10 cellular contexts compared by ENCODE assay signal in the genomic region with DNA sequence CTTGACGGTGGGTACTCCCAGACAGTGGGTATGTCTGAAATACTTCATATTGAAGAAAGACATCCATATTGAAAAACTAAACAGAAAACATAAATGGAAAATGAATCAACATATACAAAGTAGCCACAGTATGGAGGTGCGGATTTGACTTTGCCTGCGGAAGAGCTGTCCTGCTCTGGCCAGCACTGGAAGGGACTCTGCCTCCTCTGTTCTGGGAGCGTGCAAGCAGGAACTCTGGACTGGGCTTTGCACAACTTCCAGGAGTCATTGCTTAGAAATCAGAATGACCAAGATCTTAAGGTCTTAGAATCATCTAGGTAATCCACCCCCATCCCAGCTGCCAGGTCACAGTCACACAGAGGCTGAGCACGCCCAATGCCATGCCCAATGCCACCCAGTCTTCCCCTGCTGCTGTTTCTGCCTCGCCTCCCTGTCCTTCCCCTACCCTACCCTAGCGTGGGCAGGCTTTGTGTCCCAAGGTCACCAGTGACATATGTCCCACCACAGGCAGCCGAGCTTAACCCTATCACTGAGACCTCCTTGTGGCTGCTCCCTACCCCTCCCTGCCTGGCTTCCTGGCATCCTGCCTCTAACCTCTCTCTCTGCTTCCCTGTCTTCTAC. TPM values are rescaled to one million over a fixed set of nuclear protein-coding genes. Genes with fewer than 3 reads are reported as not detected.
DNase-seq lines count a peak whose midpoint lies in the region; ATAC-seq and TF ChIP-seq lines count a peak whose summit lies in the region.
"Had no signal": no experiment of that assay in that cellular context is flagged by ENCODE, and none has a peak within 500 bp of the region (broad histone marks: within the 10 kb centered on the region; RNA-seq: fewer than 3 reads in every experiment).

No MANE protein-coding gene starts in this region.

- CTCF ChIA-PET in SK-N-SH (lab: Yijun Ruan, JAX) = interaction anchor here (0.6 to 4.8 kb wide), 45 partner anchors 9 to 634 kb away, joined by 3 to 85 read pairs (median 5); partner anchors contain the start of genes CDC25A and MAP4

- no peak for ATAC-seq in HG03139 (IDR thresholded peaks at IDR 0.05; ENCODE audit: unreplicated experiment)

- H3K4ac ChIP-seq in neuronal stem cell (ENCODE audit: low read length) = no peak overlapping the region

- H4K20me1 ChIP-seq in BLaER1 (no peaks in the 10 kb centered on the region), SK-N-SH (ENCODE audit: insufficient read depth) (no peaks in the 10 kb centered on the region), fibroblast of lung (ENCODE audit: control insufficient read depth, extremely low read depth, insufficient read depth, low read length) (no peaks in the 10 kb centered on the region)

- no peaks in the 10 kb centered on the region for H3K79me1 ChIP-seq in neuronal stem cell (ENCODE audit: low read depth, low read length)

- no peak overlapping the region for H3K14ac ChIP-seq in neuronal stem cell (ENCODE audit: low read length)

- no peak overlapping the region for H3K4me3 ChIP-seq in BLaER1
- peak overlapping the region in 1 of 2 experiments; percentile 47; a peak in 1 of 4 replicates for H3K4me3 ChIP-seq in SK-N-SH (ENCODE audit: low read depth in 2 of 2, low read length in 1 of 2)
- no peak overlapping the region for H3K4me3 ChIP-seq in fibroblast of lung (replicated peaks in 1 of 4; ENCODE audit: control extremely low read depth in 1 of 4, insufficient read depth in 1 of 4, low read depth in 3 of 4, low read length in 4 of 4)
- H3K4me3 ChIP-seq in neuronal stem cell (ENCODE audit: low read length in 2 of 2) = no peak overlapping the region
- H3K4me3 ChIP-seq: lung, sigmoid colon had no signal

- H3K9me3 ChIP-seq in BLaER1 (no peaks in the 10 kb centered on the region), SK-N-SH (no peaks in the 10 kb centered on the region), fibroblast of lung (ENCODE audit: control insufficient read depth, insufficient read depth, low read depth, low read length) (no peaks in the 10 kb centered on the region), neuronal stem cell (replicated peaks in 1 of 2; ENCODE audit: control insufficient read depth in 2 of 2, insufficient read depth in 1 of 2, low read depth in 1 of 2, low read length in 2 of 2) (no peaks in the 10 kb centered on the region)
- H3K9me3 ChIP-seq: sigmoid colon had no signal

- peaks cover 14% of the 10 kb centered on the region for H3F3A ChIP-seq in SK-N-SH (replicated peaks; ENCODE audit: insufficient read depth)

- no peak overlapping the region for H3K27ac ChIP-seq in BLaER1
- no peak overlapping the region for H3K27ac ChIP-seq in SK-N-SH (ENCODE audit: low read depth in 2 of 2, low read length in 1 of 2)
- H3K27ac ChIP-seq in fibroblast of lung (ENCODE audit: insufficient read depth, low read length) = peak overlapping the region; percentile 74
- H3K27ac ChIP-seq in neuronal stem cell (replicated peaks; ENCODE audit: low read length) = no peak overlapping the region

- H2AK5ac ChIP-seq in neuronal stem cell (ENCODE audit: low read depth, low read length) = peak overlapping the region; percentile 2

- peaks cover 14% of the 10 kb centered on the region for H3K4me1 ChIP-seq in BLaER1
- peaks cover 0 to 5% of the 10 kb centered on the region in 2 experiments; a peak in 2 of 4 replicates for H3K4me1 ChIP-seq in SK-N-SH (ENCODE audit: control insufficient read depth in 1 of 2, insufficient read depth in 2 of 2, low read depth in 1 of 2, low read length in 1 of 2)
- H3K4me1 ChIP-seq in fibroblast of lung (ENCODE audit: control insufficient read depth, extremely low read depth, insufficient read depth, low read length) = peaks cover 20% of the 10 kb centered on the region
- H3K4me1 ChIP-seq in neuronal stem cell (ENCODE audit: control insufficient read depth in 2 of 2, insufficient read depth in 1 of 2, low read depth in 1 of 2, low read length in 2 of 2) = peaks cover 1 to 5% of the 10 kb centered on the region in 2 donors

- no peak for TF ChIP-seq EP300 in SK-N-SH (IDR thresholded peaks at IDR 0.05; ENCODE audit: borderline replicate concordance in 1 of 2, low read depth in 1 of 2, low read length in 1 of 2)

- no peak overlapping the region for H2BK5ac ChIP-seq in neuronal stem cell (ENCODE audit: low read length)

- H3K36me3 ChIP-seq in BLaER1 (peaks cover 11% of the 10 kb centered on the region), SK-N-SH (replicated peaks in 1 of 2; ENCODE audit: control insufficient read depth in 1 of 2, insufficient read depth in 2 of 2, low read length in 1 of 2) (no peaks in the 10 kb centered on the region), fibroblast of lung (ENCODE audit: control insufficient read depth, insufficient read depth, low read length) (no peaks in the 10 kb centered on the region), neuronal stem cell (replicated peaks in 1 of 2; ENCODE audit: control insufficient read depth in 2 of 2, insufficient read depth in 2 of 2, low read length in 2 of 2) (peaks cover 0 to 2% of the 10 kb centered on the region in 2 donors)
- H3K36me3 ChIP-seq: sigmoid colon had no signal

- POLR2A ChIA-PET in SK-N-SH (lab: Yijun Ruan, JAX) = interaction anchor here (0.9 to 1.5 kb wide), 3 partner anchors 62 to 326 kb away, joined by 3 to 5 read pairs (median 4); no protein-coding TSS in a partner anchor

- no peak for DNase-seq in SK-N-SH
- DNase-seq in fibroblast of lung (ENCODE audit: low read depth in 2 of 2) = no peak
- no peak for DNase-seq in neuronal stem cell (ENCODE audit: low spot score)
- DNase-seq in kidney tubule cell (ENCODE audit: low spot score) = no peak
- DNase-seq in NOMO-1 treated with DMSO at 0.1 percent for 48 hours (lab: John Stamatoyannopoulos, UW; ENCODE audit: unreplicated experiment) = no peak
- DNase-seq in SW480 (ENCODE audit: low spot score) = no peak

- peak overlapping the region; percentile 76 for H3K23ac ChIP-seq in neuronal stem cell (ENCODE audit: low read depth, low read length, poor library complexity)

- 0 out of 2 replicates have a peak overlapping the region, but pooled peaks have one; percentile 27 for H3K9ac ChIP-seq in BLaER1
- H3K9ac ChIP-seq in SK-N-SH = no peak overlapping the region
- no peak overlapping the region for H3K9ac ChIP-seq in fibroblast of lung (ENCODE audit: insufficient read depth, low read length)
- H3K9ac ChIP-seq in neuronal stem cell (ENCODE audit: low read depth, low read length, poor library complexity) = no peak overlapping the region

- no peak for TF ChIP-seq RAD21 in SK-N-SH (IDR thresholded peaks at IDR 0.05; ENCODE audit: low read length)

- H2BK120ac ChIP-seq in neuronal stem cell (ENCODE audit: low read depth, low read length) = no peak overlapping the region

- H2AFZ ChIP-seq in SK-N-SH (ENCODE audit: low read depth) = peak overlapping the region; percentile 17; the same call in 1 of the 2 replicates
- H2AFZ ChIP-seq in fibroblast of lung (ENCODE audit: low read length) = peak overlapping the region; percentile 11
- H2AFZ ChIP-seq in neuronal stem cell (ENCODE audit: low read length) = peak overlapping the region; percentile 91

- no peaks in the 10 kb centered on the region for H3K9me2 ChIP-seq in SK-N-SH

- 61% methylated on average over 8 of the region's 8 CpGs for WGBS in SK-N-SH (ENCODE audit: low lambda C conversion rate)
- WGBS in neuronal stem cell (ENCODE audit: extremely low coverage in 2 of 2, insufficient read length in 2 of 2, insufficient replicate concordance in 1 of 2), 2 donors = no CpG with 5 or more reads among the region's 8 CpGs

- TF ChIP-seq CTCF in SK-N-SH (IDR thresholded peaks at IDR 0.05) (no peak), fibroblast of lung (conservative IDR thresholded peaks at IDR 0.05 in 1 of 2, IDR thresholded peaks at IDR 0.05 in 1 of 2; ENCODE audit: low read depth in 1 of 2, low read length in 2 of 2) (no peak)

- H3K18ac ChIP-seq in neuronal stem cell (ENCODE audit: low read length) = no peak overlapping the region

- no peak overlapping the region for H4K8ac ChIP-seq in neuronal stem cell (ENCODE audit: low read depth, low read length)

- peak overlapping the region; percentile 4 for H2BK15ac ChIP-seq in neuronal stem cell (ENCODE audit: low read length)

- no peak overlapping the region for H2BK12ac ChIP-seq in neuronal stem cell (ENCODE audit: low read length)

- no peak overlapping the region for H4K91ac ChIP-seq in neuronal stem cell (ENCODE audit: low read depth, low read length, poor library complexity)

- H3K4me2 ChIP-seq in BLaER1 (no peak overlapping the region), SK-N-SH (no peak overlapping the region), fibroblast of lung (ENCODE audit: extremely low read depth, insufficient read depth, low read length) (peak overlapping the region; percentile 9), neuronal stem cell (ENCODE audit: insufficient read depth, low read length, poor library complexity, severe bottlenecking) (no peak overlapping the region)

- H3K27me3 ChIP-seq in BLaER1 (no peaks in the 10 kb centered on the region), SK-N-SH (ENCODE audit: insufficient read depth) (no peaks in the 10 kb centered on the region), fibroblast of lung (ENCODE audit: control insufficient read depth, insufficient read depth, low read length) (no peaks in the 10 kb centered on the region), neuronal stem cell (ENCODE audit: control insufficient read depth in 3 of 3, insufficient read depth in 3 of 3, low read depth in 1 of 3, low read length in 3 of 3) (no peaks in the 10 kb centered on the region)
- H3K27me3 ChIP-seq: sigmoid colon had no signal

- no peaks in the 10 kb centered on the region for H3K79me2 ChIP-seq in SK-N-SH (ENCODE audit: insufficient read depth)
- H3K79me2 ChIP-seq in fibroblast of lung (ENCODE audit: control insufficient read depth, insufficient read depth, low read length) = no peaks in the 10 kb centered on the region

TF ChIP-seq in SK-N-SH, 30 proteins besides CTCF, POLR2A, EP300 and RAD21 (continues in another document):
- TF ChIP-seq MEF2A (IDR thresholded peaks at IDR 0.05; ENCODE audit: borderline replicate concordance, low read depth) (no peak), POLR2AphosphoS5 (IDR thresholded peaks at IDR 0.05; ENCODE audit: low read depth, low read length) (no peak), FOXM1 (IDR thresholded peaks at IDR 0.05; ENCODE audit: low read depth) (no peak), GATA2 (CRISPR knock-in tag; IDR thresholded peaks at IDR 0.05) (no peak), EZH2phosphoT487 (IDR thresholded peaks at IDR 0.05; ENCODE audit: borderline replicate concordance, low read depth) (no peak), ELF1 (IDR thresholded peaks at IDR 0.05) (no peak), FOXJ3 (CRISPR knock-in tag; IDR thresholded peaks at IDR 0.05) (no peak)

RNA-seq across cellular contexts. Expression of gene CDC25A, which starts 36.3 kb away (rescaled TPM):
- polyA plus RNA-seq in SK-N-SH (2012; rRNA removed) = 3.3 and 3.8 TPM in 2 replicates
- 2.9 and 3.6 TPM in 2 replicates for polyA plus RNA-seq in SK-N-SH (2012; cell fraction: cytosol; rRNA removed)
- 3.5 and 3.9 TPM in 2 replicates for polyA plus RNA-seq in SK-N-SH (2012; cell fraction: nucleus; rRNA removed)
- total RNA-seq in fibroblast of lung = 1.0 and 1.3 TPM in 2 replicates
- polyA plus RNA-seq in fibroblast of lung = 3.1 and 6.1 TPM in 2 replicates
- polyA plus RNA-seq in fibroblast of lung (2012) = 3.0 and 6.3 TPM in 2 replicates
- 1.6 and 3.3 TPM in 2 replicates for polyA minus RNA-seq in fibroblast of lung (ENCODE audit: low replicate concordance)
- 26.0 TPM for polyA plus RNA-seq in neuronal stem cell (2013, experiment 1 of 2)
- 24.4 TPM for polyA plus RNA-seq in neuronal stem cell (2013, experiment 2 of 2)

Comparison
In these comparisons a context has a peak if more than half of its experiments do, and no peak if none do; other contexts are left out.
1. H2AFZ ChIP-seq: peak in every context shown above with its lines; median percentile 91 in neuronal stem cell; 17 in SK-N-SH; 11 in fibroblast of lung.